ENCODE assay signal across 8 cellular contexts in genomic region chr10:101354584-101355070, GRCh38. TPM values are rescaled to one million over a fixed set of nuclear protein-coding genes. Genes with fewer than 3 reads are reported as not detected.
DNase-seq lines count a peak whose midpoint lies in the region; ATAC-seq and TF ChIP-seq lines count a peak whose summit lies in the region.

No MANE protein-coding gene starts in this region.

- no peaks in the 10 kb centered on the region for H3K9me3 Mint-ChIP-seq in WTC11

- H3K36me3 ChIP-seq in gastroesophageal sphincter (no peaks in the 10 kb centered on the region), rectal smooth muscle tissue (ENCODE audit: control insufficient read depth, insufficient read depth, low read length) (no peaks in the 10 kb centered on the region)

- peaks cover 4% of the 10 kb centered on the region; the same call in 1 of the 2 replicates for H3K27me3 Mint-ChIP-seq in WTC11 (ENCODE audit: low read depth)

- peak overlapping the region; percentile 25 for H3K9ac ChIP-seq in rectal smooth muscle tissue (ENCODE audit: low read length)

- H3K4me1 ChIP-seq in gastroesophageal sphincter (peaks cover 0 to 37% (median 10%) of the 10 kb centered on the region in 3 donors), rectal smooth muscle tissue (ENCODE audit: control insufficient read depth, insufficient read depth, low read length) (peaks cover 7% of the 10 kb centered on the region)

- DNase-seq in Right ventricle myocardium inferior (ENCODE audit: missing footprints) (no peak), cardiac septum (ENCODE audit: low spot score) (no peak), WTC11 (ENCODE audit: low spot score) (no peak), globus pallidus (ENCODE audit: low spot score) (no peak)

- TF ChIP-seq CTCF in WTC11 (IDR thresholded peaks at IDR 0.05) (no peak), gastroesophageal sphincter (IDR thresholded peaks at IDR 0.05) (no peak)

- H3K4me3 Mint-ChIP-seq in WTC11 = peak overlapping the region; percentile 98

- H3K4me1 Mint-ChIP-seq in WTC11 = peaks cover 12% of the 10 kb centered on the region

- peak; percentile 22 for ATAC-seq in Right ventricle myocardium inferior
- no peak; the same call in 1 of the 2 replicates for ATAC-seq in WTC11
- ATAC-seq in gastroesophageal sphincter = peak; percentile 21
- no peak for ATAC-seq in GM19035 (IDR thresholded peaks at IDR 0.05; ENCODE audit: unreplicated experiment)
- ATAC-seq in HG03196 (IDR thresholded peaks at IDR 0.05; ENCODE audit: unreplicated experiment) = no peak

- CTCF ChIA-PET in WTC11 (lab: Charles Lee) = interaction anchor here (0.9 to 1.8 kb wide), 12 partner anchors 11 to 112 kb away, joined by 3 to 11 read pairs (median 4); no protein-coding TSS in a partner anchor

- POLR2A ChIA-PET in WTC11 (lab: Charles Lee) = no interaction called here

- H3K27ac Mint-ChIP-seq in WTC11 = peak overlapping the region; percentile 89

- no peaks in the 10 kb centered on the region for H3K9me3 ChIP-seq in gastroesophageal sphincter

- no peak for TF ChIP-seq POLR2A in gastroesophageal sphincter (IDR thresholded peaks at IDR 0.05)

- no peaks in the 10 kb centered on the region for H3K36me3 Mint-ChIP-seq in WTC11

- H3K27ac ChIP-seq in gastroesophageal sphincter (peak overlapping the region; percentile 73 to 92 (median 90)), rectal smooth muscle tissue (ENCODE audit: low read depth, low read length) (peak overlapping the region; percentile 92)

- WGBS in gastroesophageal sphincter (ENCODE audit: low coverage in 1 of 2), 2 donors = 0 to 1% methylated on average over 8 to 9 of the region's 9 CpGs

- H3K4me3 ChIP-seq in gastroesophageal sphincter (peak overlapping the region; percentile 87 to 92), rectal smooth muscle tissue (ENCODE audit: low read length) (peak overlapping the region; percentile 94)

- TF ChIP-seq EP300 in gastroesophageal sphincter (IDR thresholded peaks at IDR 0.05) = no peak

- H3K27me3 ChIP-seq in gastroesophageal sphincter (peaks cover 9% of the 10 kb centered on the region), rectal smooth muscle tissue (ENCODE audit: control insufficient read depth, insufficient read depth, low read length) (no peaks in the 10 kb centered on the region)

- intact Hi-C loops in Right ventricle myocardium inferior (cut with DNase I) (loop anchor here (5.0 kb wide), 1 partner anchor 93 kb away; no protein-coding TSS in a partner anchor), cardiac septum (cut with DNase I) (loop anchor here (10.0 kb wide), 1 partner anchor 90 kb away; no protein-coding TSS in a partner anchor)

TF ChIP-seq in WTC11, 78 proteins besides CTCF, POLR2A, EP300 and RAD21:
- no peak for TF ChIP-seq E2F1 (CRISPR knock-in tag; IDR thresholded peaks at IDR 0.05)
- peak; percentile 90 for TF ChIP-seq PRDM15 (CRISPR knock-in tag; IDR thresholded peaks at IDR 0.05)
- TF ChIP-seq TP53 (CRISPR knock-in tag; IDR thresholded peaks at IDR 0.05) = no peak

RNA-seq across cellular contexts. Expression of gene BTRC, which starts 0.7 kb away (rescaled TPM):
- total RNA-seq in Right ventricle myocardium inferior (30.9 TPM), cardiac septum (34.7 TPM), WTC11 (2021) (20.6 to 22.4 TPM (median 22.2 TPM) in 3 replicates), gastroesophageal sphincter (10 to 100 TPM in 3 of 4 donors, 1 to 10 TPM in 1; 9.0 to 15.6 (median 14.1) TPM)

Comparison
In these comparisons a context has a peak if more than half of its experiments do, and no peak if none do; other contexts are left out.
1. ATAC-seq: peak in Right ventricle myocardium inferior (single experiment) and gastroesophageal sphincter (single experiment); none in WTC11 (single experiment), GM19035 (single experiment) and HG03196 (single experiment).